2 cellular contexts compared by ENCODE assay signal in genomic region chr12:57632898-57633825, GRCh38.
A peak's percentile ranks its signal among the peaks of the same experiment; 100 is the strongest.
TF ChIP-seq lines count a peak whose summit lies in the region.

Gene B4GALNT1, minus strand, starts transcription at chr12:57633201. Its CDS starts 1,069 bp downstream, at chr12:57632132.

TF ChIP-seq in HCT116, 20 proteins besides CTCF, POLR2A, EP300 and RAD21:
- TF ChIP-seq ELF1 (IDR thresholded peaks at IDR 0.05; ENCODE audit: borderline replicate concordance, low read depth) (no peak), ZBTB33 (IDR thresholded peaks at IDR 0.05; ENCODE audit: extremely low read depth, insufficient replicate concordance, low read length) (no peak), TCF7L2 (IDR thresholded peaks at IDR 0.05; ENCODE audit: borderline replicate concordance, extremely low read depth, insufficient read depth, insufficient read length) (no peak), EZH2phosphoT487 (IDR thresholded peaks at IDR 0.05; ENCODE audit: borderline replicate concordance) (no peak), ZNF274 (IDR thresholded peaks at IDR 0.05; ENCODE audit: low read depth, low read length) (no peak), EZH2 (IDR thresholded peaks at IDR 0.05) (no peak), CBX3 (IDR thresholded peaks at IDR 0.05; ENCODE audit: low read depth) (peak; percentile 70; the same call in 1 of the 2 replicates), JUND (IDR thresholded peaks at IDR 0.05) (no peak), EGR1 (IDR thresholded peaks at IDR 0.05; ENCODE audit: low read depth) (peak; percentile 86), POLR2AphosphoS5 (IDR thresholded peaks at IDR 0.05; ENCODE audit: low read depth, low read length) (peak; percentile 70), SP1 (IDR thresholded peaks at IDR 0.05; ENCODE audit: low read depth) (no peak), CEBPB (IDR thresholded peaks at IDR 0.05; ENCODE audit: low read depth) (no peak), YY1 (IDR thresholded peaks at IDR 0.05; ENCODE audit: extremely low read depth, insufficient replicate concordance, low read depth, low read length) (peak; percentile 5), FOSL1 (IDR thresholded peaks at IDR 0.05; ENCODE audit: low read depth) (no peak), SIN3A (IDR thresholded peaks at IDR 0.05; ENCODE audit: low read depth) (peak; percentile 55; the same call in 1 of the 2 replicates), ATF3 (IDR thresholded peaks at IDR 0.05) (no peak), MAX (IDR thresholded peaks at IDR 0.05) (peak; percentile 85), ZFX (IDR thresholded peaks at IDR 0.05) (no peak), SRF (IDR thresholded peaks at IDR 0.05; ENCODE audit: low read depth) (no peak)
- TF ChIP-seq, protein P1, sequence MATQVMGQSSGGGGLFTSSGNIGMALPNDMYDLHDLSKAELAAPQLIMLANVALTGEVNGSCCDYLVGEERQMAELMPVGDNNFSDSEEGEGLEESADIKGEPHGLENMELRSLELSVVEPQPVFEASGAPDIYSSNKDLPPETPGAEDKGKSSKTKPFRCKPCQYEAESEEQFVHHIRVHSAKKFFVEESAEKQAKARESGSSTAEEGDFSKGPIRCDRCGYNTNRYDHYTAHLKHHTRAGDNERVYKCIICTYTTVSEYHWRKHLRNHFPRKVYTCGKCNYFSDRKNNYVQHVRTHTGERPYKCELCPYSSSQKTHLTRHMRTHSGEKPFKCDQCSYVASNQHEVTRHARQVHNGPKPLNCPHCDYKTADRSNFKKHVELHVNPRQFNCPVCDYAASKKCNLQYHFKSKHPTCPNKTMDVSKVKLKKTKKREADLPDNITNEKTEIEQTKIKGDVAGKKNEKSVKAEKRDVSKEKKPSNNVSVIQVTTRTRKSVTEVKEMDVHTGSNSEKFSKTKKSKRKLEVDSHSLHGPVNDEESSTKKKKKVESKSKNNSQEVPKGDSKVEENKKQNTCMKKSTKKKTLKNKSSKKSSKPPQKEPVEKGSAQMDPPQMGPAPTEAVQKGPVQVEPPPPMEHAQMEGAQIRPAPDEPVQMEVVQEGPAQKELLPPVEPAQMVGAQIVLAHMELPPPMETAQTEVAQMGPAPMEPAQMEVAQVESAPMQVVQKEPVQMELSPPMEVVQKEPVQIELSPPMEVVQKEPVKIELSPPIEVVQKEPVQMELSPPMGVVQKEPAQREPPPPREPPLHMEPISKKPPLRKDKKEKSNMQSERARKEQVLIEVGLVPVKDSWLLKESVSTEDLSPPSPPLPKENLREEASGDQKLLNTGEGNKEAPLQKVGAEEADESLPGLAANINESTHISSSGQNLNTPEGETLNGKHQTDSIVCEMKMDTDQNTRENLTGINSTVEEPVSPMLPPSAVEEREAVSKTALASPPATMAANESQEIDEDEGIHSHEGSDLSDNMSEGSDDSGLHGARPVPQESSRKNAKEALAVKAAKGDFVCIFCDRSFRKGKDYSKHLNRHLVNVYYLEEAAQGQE (IDR thresholded peaks at IDR 0.05; ENCODE audit: low read depth), result no peak

TF ChIP-seq in GM12878, 131 proteins besides CTCF, POLR2A, EP300 and RAD21 (continued from another document and continues in another):
- TF ChIP-seq POLR2AphosphoS5 (IDR thresholded peaks at IDR 0.05; ENCODE audit: low read length), result no peak
- no peak for TF ChIP-seq MEF2A (IDR thresholded peaks at IDR 0.05; ENCODE audit: insufficient read depth, low read depth, low read length)
- peak in 1 of 2 experiments; percentile 70; a peak in 1 of 3 replicates for TF ChIP-seq EGR1 (IDR thresholded peaks at IDR 0.05; ENCODE audit: borderline replicate concordance in 1 of 2, low read depth in 2 of 2, low read length in 2 of 2)
- TF ChIP-seq CHD1 (IDR thresholded peaks at IDR 0.05; ENCODE audit: low read depth, low read length), result no peak
- no peak for TF ChIP-seq BRCA1 (IDR thresholded peaks at IDR 0.05; ENCODE audit: low read depth, low read length)
- no peak for TF ChIP-seq ATF2 (IDR thresholded peaks at IDR 0.05; ENCODE audit: low read length)
- TF ChIP-seq CBFB (IDR thresholded peaks at IDR 0.05; ENCODE audit: low read depth), result no peak
- 0 out of 2 replicates have a peak, but pooled peaks have one; percentile 18 for TF ChIP-seq RUNX3 (IDR thresholded peaks at IDR 0.05; ENCODE audit: low read length)
- no peak for TF ChIP-seq SREBF1 (IDR thresholded peaks at IDR 0.05; ENCODE audit: low read length)
- TF ChIP-seq, protein P1 (IDR thresholded peaks at IDR 0.05; ENCODE audit: low read depth, low read length), result no peak
- no peak for TF ChIP-seq NFYA (IDR thresholded peaks at IDR 0.05; ENCODE audit: borderline replicate concordance, low read depth, low read length)
- no peak for TF ChIP-seq MTA2 (IDR thresholded peaks at IDR 0.05; ENCODE audit: low read depth)
- TF ChIP-seq RCOR1 (conservative IDR thresholded peaks at IDR 0.05; ENCODE audit: low read depth, low read length), result no peak
- TF ChIP-seq ZNF592 (IDR thresholded peaks at IDR 0.05), result no peak
- no peak for TF ChIP-seq ZBED1 (IDR thresholded peaks at IDR 0.05; ENCODE audit: borderline replicate concordance)
- TF ChIP-seq PBX3 (IDR thresholded peaks at IDR 0.05; ENCODE audit: insufficient replicate concordance, low read depth, low read length), result no peak
- TF ChIP-seq ESRRA (IDR thresholded peaks at IDR 0.05; ENCODE audit: low read length), result no peak
- no peak for TF ChIP-seq STAT1 (conservative IDR thresholded peaks at IDR 0.05)
- TF ChIP-seq ZNF622 (IDR thresholded peaks at IDR 0.05), result no peak
- TF ChIP-seq BACH1 (IDR thresholded peaks at IDR 0.05; ENCODE audit: borderline replicate concordance), result no peak
- TF ChIP-seq JUND (IDR thresholded peaks at IDR 0.05; ENCODE audit: low read depth, low read length), result no peak
- TF ChIP-seq ZNF207 (IDR thresholded peaks at IDR 0.05; ENCODE audit: borderline replicate concordance), result no peak
- no peak for TF ChIP-seq EED (IDR thresholded peaks at IDR 0.05; ENCODE audit: low read depth)
- no peak for TF ChIP-seq JUNB (IDR thresholded peaks at IDR 0.05)
- no peak for TF ChIP-seq ZNF24 (IDR thresholded peaks at IDR 0.05)
- TF ChIP-seq SMARCA5 (IDR thresholded peaks at IDR 0.05), result peak; percentile 86
- no peak for TF ChIP-seq CEBPB (IDR thresholded peaks at IDR 0.05; ENCODE audit: borderline replicate concordance in 1 of 2, low read depth in 2 of 2, low read length in 2 of 2)
- TF ChIP-seq, protein P2, sequence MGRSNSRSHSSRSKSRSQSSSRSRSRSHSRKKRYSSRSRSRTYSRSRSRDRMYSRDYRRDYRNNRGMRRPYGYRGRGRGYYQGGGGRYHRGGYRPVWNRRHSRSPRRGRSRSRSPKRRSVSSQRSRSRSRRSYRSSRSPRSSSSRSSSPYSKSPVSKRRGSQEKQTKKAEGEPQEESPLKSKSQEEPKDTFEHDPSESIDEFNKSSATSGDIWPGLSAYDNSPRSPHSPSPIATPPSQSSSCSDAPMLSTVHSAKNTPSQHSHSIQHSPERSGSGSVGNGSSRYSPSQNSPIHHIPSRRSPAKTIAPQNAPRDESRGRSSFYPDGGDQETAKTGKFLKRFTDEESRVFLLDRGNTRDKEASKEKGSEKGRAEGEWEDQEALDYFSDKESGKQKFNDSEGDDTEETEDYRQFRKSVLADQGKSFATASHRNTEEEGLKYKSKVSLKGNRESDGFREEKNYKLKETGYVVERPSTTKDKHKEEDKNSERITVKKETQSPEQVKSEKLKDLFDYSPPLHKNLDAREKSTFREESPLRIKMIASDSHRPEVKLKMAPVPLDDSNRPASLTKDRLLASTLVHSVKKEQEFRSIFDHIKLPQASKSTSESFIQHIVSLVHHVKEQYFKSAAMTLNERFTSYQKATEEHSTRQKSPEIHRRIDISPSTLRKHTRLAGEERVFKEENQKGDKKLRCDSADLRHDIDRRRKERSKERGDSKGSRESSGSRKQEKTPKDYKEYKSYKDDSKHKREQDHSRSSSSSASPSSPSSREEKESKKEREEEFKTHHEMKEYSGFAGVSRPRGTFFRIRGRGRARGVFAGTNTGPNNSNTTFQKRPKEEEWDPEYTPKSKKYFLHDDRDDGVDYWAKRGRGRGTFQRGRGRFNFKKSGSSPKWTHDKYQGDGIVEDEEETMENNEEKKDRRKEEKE (IDR thresholded peaks at IDR 0.05), result no peak
- no peak for TF ChIP-seq ZBTB11 (CRISPR knock-in tag; IDR thresholded peaks at IDR 0.05)
- peak; percentile 70; the same call in 1 of the 2 replicates for TF ChIP-seq RB1 (IDR thresholded peaks at IDR 0.05; ENCODE audit: borderline replicate concordance)
- TF ChIP-seq FOS (IDR thresholded peaks at IDR 0.05; ENCODE audit: borderline replicate concordance, extremely low read depth, insufficient read length), result no peak
